In genomic region chr9:115594551-115594950, GRCh38 we compare ENCODE assay signal across 31 cellular contexts.
DNase-seq lines count a peak whose midpoint lies in the region; ATAC-seq and TF ChIP-seq lines count a peak whose summit lies in the region.
"Had no signal": no experiment of that assay in that cellular context is flagged by ENCODE, and none has a peak within 500 bp of the region (broad histone marks: within the 10 kb centered on the region; RNA-seq: fewer than 3 reads in every experiment).

No MANE protein-coding gene starts in this region.

- H3K4me3 ChIP-seq in Panc1 (ENCODE audit: low read depth in 2 of 2, low read length in 2 of 2) (no peak overlapping the region), mesenchymal stem cell (ENCODE audit: insufficient read depth in 1 of 2, low read depth in 1 of 2, low read length in 2 of 2) (no peak overlapping the region), ascending aorta (no peak overlapping the region)
- H3K4me3 ChIP-seq: breast epithelium, coronary artery, K562, PC-9, suprapubic skin, uterus had no signal

- POLR2A ChIA-PET in Panc1 (lab: Charles Lee): no interaction called here

- H2AK5ac ChIP-seq in mesenchymal stem cell (ENCODE audit: low read length, severe bottlenecking): no peak overlapping the region

- H3K79me1 ChIP-seq in mesenchymal stem cell (replicated peaks; ENCODE audit: low read length, poor library complexity, severe bottlenecking): peaks cover 3% of the 10 kb centered on the region

- no peak overlapping the region for H3K23ac ChIP-seq in mesenchymal stem cell (ENCODE audit: low read length in 2 of 2)

- H3K27me3 ChIP-seq in Panc1 (ENCODE audit: control insufficient read depth, insufficient read depth, low read length): no peaks in the 10 kb centered on the region
- H3K27me3 ChIP-seq in mesenchymal stem cell (ENCODE audit: control insufficient read depth in 1 of 2, insufficient read depth in 1 of 2, low read length in 2 of 2): no peaks in the 10 kb centered on the region
- no peaks in the 10 kb centered on the region for H3K27me3 ChIP-seq in ascending aorta
- H3K27me3 ChIP-seq: uterus had no signal

- DNase-seq in AG08395 (ENCODE audit: low spot score) (peak; percentile 10), Panc1 (ENCODE audit: low read depth, low spot score) (no peak), mesenchymal stem cell (peak; percentile 25), KBM-7 (no peak), DMS53 treated with DMSO at 0.1 percent for 48 hours (lab: John Stamatoyannopoulos, UW; ENCODE audit: unreplicated experiment) (no peak), ascending aorta (ENCODE audit: low spot score in 2 of 2) (no peak)
- DNase-seq: activated CD4-positive, CD25-positive, alpha-beta regulatory T cell treated with anti-CD3 and anti-CD28 coated beads, Interleukin-2, amount 50 U/mL, for 72 hours; activated CD8-positive, alpha-beta T cell treated with anti-CD3 and anti-CD28 coated beads for 36 hours; activated effector memory CD4-positive, alpha-beta T cell treated with Interleukin-2 at 50 U/mL for 16 hours; activated naive CD8-positive, alpha-beta T cell treated with anti-CD3 and anti-CD28 coated beads, Interleukin-2, amount 10 ng/mL, durations not matched to agents 7 days and 5 days; CD4-positive, CD25-positive, alpha-beta regulatory T cell; effector memory CD8-positive, alpha-beta T cell; left colon; naive thymus-derived CD4-positive, alpha-beta T cell; NCI-H146; NCI-H524 treated with DMSO at 0.1 percent for 48 hours; NK-92 treated with Interleukin-12 subunit alpha and Interleukin-12 subunit beta, amount 100 ng/mL, for 24 hours; nucleus accumbens; PC-9; SIG-M5; stimulated activated CD4-positive, alpha-beta T cell treated with anti-CD3 and anti-CD28 coated beads, Interleukin-12 subunit alpha, Interleukin-12 subunit beta, amount 100 ng/mL, for 4 hours; stimulated activated CD4-positive, alpha-beta T cell treated with anti-CD3 and anti-CD28 coated beads, Interleukin-4, amount 100 ng/mL, for 24 hours; stimulated activated naive B cell treated with anti-CD40 and anti-IgM and Interleukin-4, amounts not matched to agents 10 μg/mL and 1 μg/mL and 100 μg/mL, for 72 hours; T-helper 1 cell; uterus had no signal

- peak overlapping the region; percentile 98 for H3K9ac ChIP-seq in mesenchymal stem cell (ENCODE audit: low read length)

- no peak overlapping the region for H4K8ac ChIP-seq in mesenchymal stem cell (ENCODE audit: low read length)

- H3K4me2 ChIP-seq in mesenchymal stem cell (ENCODE audit: low read length, poor library complexity, severe bottlenecking): no peak overlapping the region
- H3K4me2 ChIP-seq: PC-9 had no signal

- no peaks in the 10 kb centered on the region for H3K9me3 ChIP-seq in Panc1 (ENCODE audit: control insufficient read depth, insufficient read depth, low read depth, low read length)
- no peaks in the 10 kb centered on the region for H3K9me3 ChIP-seq in mesenchymal stem cell (ENCODE audit: control insufficient read depth, low read length)
- H3K9me3 ChIP-seq in ascending aorta: no peaks in the 10 kb centered on the region
- H3K9me3 ChIP-seq: suprapubic skin, uterus had no signal

- H3K14ac ChIP-seq in mesenchymal stem cell (ENCODE audit: low read length in 2 of 2): no peak overlapping the region

- H3K36me3 ChIP-seq in Panc1 (ENCODE audit: control insufficient read depth, insufficient read depth, low read length) (no peaks in the 10 kb centered on the region), mesenchymal stem cell (ENCODE audit: control insufficient read depth in 1 of 2, insufficient read depth in 2 of 2, low read depth in 1 of 2, low read length in 2 of 2) (no peaks in the 10 kb centered on the region), ascending aorta (no peaks in the 10 kb centered on the region)
- H3K36me3 ChIP-seq: breast epithelium, suprapubic skin, uterus had no signal

- no peak overlapping the region for H3K18ac ChIP-seq in mesenchymal stem cell (ENCODE audit: low read depth in 1 of 2, low read length in 2 of 2)

- H4K91ac ChIP-seq in mesenchymal stem cell (ENCODE audit: low read length): no peak overlapping the region

- WGBS in mesenchymal stem cell: no CpG with 5 or more reads among the region's 1 CpG

- no peak overlapping the region for H2BK120ac ChIP-seq in mesenchymal stem cell (ENCODE audit: low read depth, low read length)

- intact Hi-C loops in Panc1 (cut with micrococcal nuclease; ENCODE audit: unreplicated experiment) (loop anchor here (5.0 to 10.0 kb wide), 3 partner anchors 293 to 978 kb away; partner anchors contain the start of gene PAPPA), ascending aorta (cut with DNase I) (loop anchor here (5.0 to 10.0 kb wide), 4 partner anchors 163 to 900 kb away; no protein-coding TSS in a partner anchor)

- CTCF ChIA-PET in Panc1 (lab: Charles Lee): no interaction called here

- H3K27ac ChIP-seq in Panc1 (ENCODE audit: low read length): peak overlapping the region; percentile 90
- H3K27ac ChIP-seq in mesenchymal stem cell (ENCODE audit: low read length, poor library complexity, severe bottlenecking): peak overlapping the region; percentile 99
- H3K27ac ChIP-seq in ascending aorta: no peak overlapping the region
- H3K27ac ChIP-seq: breast epithelium, coronary artery, PC-9, suprapubic skin had no signal

- TF ChIP-seq CTCF in Panc1 (IDR thresholded peaks at IDR 0.05) (no peak), ascending aorta (IDR thresholded peaks at IDR 0.05) (no peak)

- in situ Hi-C loops in Panc1 (cut with HindIII; ENCODE audit: low pct_unique_long_range_greater_than_20kb, low sequenced_read_pairs): no loop called here
- in situ Hi-C loops in KBM-7 (cut with MboI; ENCODE audit: low pct_unique_long_range_greater_than_20kb, low sequenced_read_pairs): no loop called here

- no peak overlapping the region for H2BK5ac ChIP-seq in mesenchymal stem cell (ENCODE audit: low read depth, low read length, poor library complexity, severe bottlenecking)

- H2AFZ ChIP-seq in mesenchymal stem cell (ENCODE audit: low read depth, low read length): no peak overlapping the region
- H2AFZ ChIP-seq: PC-9 had no signal

- BruUV-seq in Panc1 (replicated peaks; lab: Mats Ljungman, UMichigan): no TSS peak

- H3K4ac ChIP-seq in mesenchymal stem cell (ENCODE audit: low read depth in 1 of 2, low read length in 2 of 2): peak overlapping the region in 1 of 2 experiments; percentile 70

- peaks cover 13% of the 10 kb centered on the region for H3K4me1 ChIP-seq in Panc1 (ENCODE audit: control insufficient read depth, insufficient read depth, low read length)
- H3K4me1 ChIP-seq in mesenchymal stem cell (ENCODE audit: control insufficient read depth, insufficient read depth, low read depth, low read length): peaks cover 6% of the 10 kb centered on the region
- peaks cover 0 to 19% of the 10 kb centered on the region in 2 donors for H3K4me1 ChIP-seq in ascending aorta
- H3K4me1 ChIP-seq: breast epithelium, uterus had no signal

- H2BK15ac ChIP-seq in mesenchymal stem cell (ENCODE audit: low read depth, poor library complexity, severe bottlenecking): no peak overlapping the region

- no peak for ATAC-seq in Panc1
- peak; percentile 41 for ATAC-seq in esophagus mucosa
- no peak for ATAC-seq in HG03432 (IDR thresholded peaks at IDR 0.05; ENCODE audit: unreplicated experiment)
- ATAC-seq: activated CD8-positive, alpha-beta T cell treated with anti-CD3 and anti-CD28 coated beads for 36 hours; effector memory CD8-positive, alpha-beta T cell; K562; left colon; naive thymus-derived CD4-positive, alpha-beta T cell; stimulated activated naive B cell treated with anti-CD40 and anti-IgM and Interleukin-4, amounts not matched to agents 10 μg/mL and 1 μg/mL and 100 μg/mL, for 72 hours had no signal

- no peak overlapping the region for H2BK12ac ChIP-seq in mesenchymal stem cell (ENCODE audit: low read length in 2 of 2)

Comparison
In these comparisons a context has a peak if more than half of its experiments do, and no peak if none do; other contexts are left out.
1. DNase-seq: peak in AG08395 (single experiment) and mesenchymal stem cell (single experiment); none in Panc1 (single experiment), KBM-7 (single experiment), DMS53 treated with DMSO at 0.1 percent for 48 hours (single experiment) and ascending aorta (0 of 2).
2. H3K27ac ChIP-seq: peak in Panc1 (single experiment) and mesenchymal stem cell (single experiment); none in ascending aorta (0 of 2).